Comparison of ENCODE assay signal across 16 cellular contexts in genomic region chr18:26424428-26425147, GRCh38.
DNase-seq lines count a peak whose midpoint lies in the region; ATAC-seq and TF ChIP-seq lines count a peak whose summit lies in the region.
"Had no signal": no experiment of that assay in that cellular context is flagged by ENCODE, and none has a peak within 500 bp of the region (broad histone marks: within the 10 kb centered on the region; RNA-seq: fewer than 3 reads in every experiment).

No MANE protein-coding gene starts in this region.

- H3K4me3 ChIP-seq in mammary epithelial cell (replicated peaks in 1 of 3; ENCODE audit: insufficient read depth in 1 of 3, low read depth in 2 of 3, low read length in 3 of 3) = no peak overlapping the region
- no peak overlapping the region for H3K4me3 ChIP-seq in sigmoid colon
- H3K4me3 ChIP-seq: BLaER1, PC-9 had no signal

- no peaks in the 10 kb centered on the region for H3K27me3 Mint-ChIP-seq in MCF 10A (ENCODE audit: insufficient read depth, unreplicated experiment)
- H3K27me3 Mint-ChIP-seq: CD8-positive, alpha-beta memory T cell had no signal

- no peak for TF ChIP-seq CTCF in mammary epithelial cell (conservative IDR thresholded peaks at IDR 0.05 in 1 of 2, IDR thresholded peaks at IDR 0.05 in 1 of 2; ENCODE audit: extremely low read depth in 1 of 2, insufficient read depth in 1 of 2, low read depth in 1 of 2, low read length in 2 of 2)
- no peak for TF ChIP-seq CTCF in MCF 10A (IDR thresholded peaks at IDR 0.05; ENCODE audit: unreplicated experiment)
- TF ChIP-seq CTCF in sigmoid colon (IDR thresholded peaks at IDR 0.05) = no peak

- intact Hi-C loops in mammary epithelial cell (cut with micrococcal nuclease) (no loop called here), MCF 10A (cut with micrococcal nuclease) (no loop called here), sigmoid colon (cut with DNase I) (no loop called here)

- H2AFZ ChIP-seq in mammary epithelial cell (ENCODE audit: low read depth, low read length) = peak overlapping the region; percentile 65
- H2AFZ ChIP-seq: PC-9 had no signal

- H3K4me3 Mint-ChIP-seq in MCF 10A (ENCODE audit: unreplicated experiment) = no peak overlapping the region

- H3K79me2 ChIP-seq in mammary epithelial cell (ENCODE audit: insufficient read depth, low read length) = no peaks in the 10 kb centered on the region

- peaks cover 6% of the 10 kb centered on the region for H3K36me3 Mint-ChIP-seq in MCF 10A (ENCODE audit: insufficient read depth, unreplicated experiment)

- no peak for TF ChIP-seq EP300 in sigmoid colon (IDR thresholded peaks at IDR 0.05)

- H3K9me3 Mint-ChIP-seq in MCF 10A (ENCODE audit: unreplicated experiment) = no peaks in the 10 kb centered on the region
- H3K9me3 Mint-ChIP-seq: CD8-positive, alpha-beta memory T cell had no signal

- CTCF ChIA-PET in mammary epithelial cell (lab: Charles Lee; ENCODE audit: low non-redundant PET) (no interaction called here), MCF 10A (lab: Yijun Ruan, JAX) (interaction anchor here (1.3 kb wide), 1 partner anchor 33 kb away, joined by 3 read pairs; no protein-coding TSS in a partner anchor)

- POLR2A ChIA-PET in MCF 10A (lab: Yijun Ruan, JAX) = interaction anchor here (0.5 to 1.0 kb wide), 3 partner anchors 11 to 153 kb away, joined by 3 to 4 read pairs (median 3); no protein-coding TSS in a partner anchor

- 42% methylated on average over 2 of the region's 4 CpGs for WGBS in mammary epithelial cell (ENCODE audit: low coverage, missing lambda C conversion rate)
- 75 to 79% methylated on average over 4 of the region's 4 CpGs for WGBS in sigmoid colon, 2 donors

- in situ Hi-C loops in mammary epithelial cell (cut with MboI; ENCODE audit: low sequenced_read_pairs in 2 of 2) = no loop called here

- no peaks in the 10 kb centered on the region for H3K27me3 ChIP-seq in mammary epithelial cell (ENCODE audit: insufficient read depth, low read length)
- no peaks in the 10 kb centered on the region for H3K27me3 ChIP-seq in sigmoid colon
- H3K27me3 ChIP-seq: BLaER1 had no signal

- no peak overlapping the region for H3K27ac Mint-ChIP-seq in MCF 10A (ENCODE audit: low read depth, unreplicated experiment)
- H3K27ac Mint-ChIP-seq: CD8-positive, alpha-beta memory T cell had no signal

- no peak for TF ChIP-seq POLR2A in sigmoid colon (IDR thresholded peaks at IDR 0.05)

- H3K9me3 ChIP-seq in mammary epithelial cell (replicated peaks; ENCODE audit: insufficient read depth, low read length) (no peaks in the 10 kb centered on the region), sigmoid colon (no peaks in the 10 kb centered on the region)
- H3K9me3 ChIP-seq: BLaER1 had no signal

- H3K4me1 ChIP-seq in mammary epithelial cell (ENCODE audit: insufficient read depth, low read length) (peaks cover 15% of the 10 kb centered on the region), sigmoid colon (no peaks in the 10 kb centered on the region)

- ATAC-seq in GM21723 (IDR thresholded peaks at IDR 0.05; ENCODE audit: unreplicated experiment) (peak; percentile 29), HG03108 (IDR thresholded peaks at IDR 0.05; ENCODE audit: unreplicated experiment) (no peak)

- H3K27ac ChIP-seq in mammary epithelial cell (ENCODE audit: insufficient read depth, low read depth, low read length) (no peak overlapping the region), sigmoid colon (no peak overlapping the region)
- H3K27ac ChIP-seq: BLaER1, PC-9 had no signal

- H3K36me3 ChIP-seq in mammary epithelial cell (ENCODE audit: insufficient read depth, low read length) = no peaks in the 10 kb centered on the region
- H3K36me3 ChIP-seq in sigmoid colon = no peaks in the 10 kb centered on the region
- H3K36me3 ChIP-seq: BLaER1 had no signal

- peak overlapping the region; percentile 16 for H3K4me2 ChIP-seq in mammary epithelial cell (ENCODE audit: insufficient read depth, low read depth, low read length)
- H3K4me2 ChIP-seq: BLaER1, PC-9 had no signal

- peaks cover 12% of the 10 kb centered on the region for H3K4me1 Mint-ChIP-seq in MCF 10A (ENCODE audit: insufficient read depth, unreplicated experiment)

- BruUV-seq in mammary epithelial cell (replicated peaks; lab: Mats Ljungman, UMichigan) (no TSS peak), MCF 10A (replicated peaks; lab: Mats Ljungman, UMichigan) (no TSS peak)

- no peaks in the 10 kb centered on the region for H4K20me1 ChIP-seq in mammary epithelial cell (ENCODE audit: insufficient read depth, low read length)
- H4K20me1 ChIP-seq: BLaER1 had no signal

- dilution Hi-C loops in mammary epithelial cell (cut with HindIII; ENCODE audit: low sequenced_read_pairs) = no loop called here

- DNase-seq in mammary epithelial cell (no peak), MCF 10A (ENCODE audit: unreplicated experiment) (no peak), ecto neural progenitor cell (ENCODE audit: low spot score) (peak; percentile 9), sigmoid colon (peak; percentile 32), GOT3 (lab: John Stamatoyannopoulos, UW) (no peak)
- DNase-seq in activated CD4-positive, CD25-positive, alpha-beta regulatory T cell (lab: John Stamatoyannopoulos, UW) = no peak
- DNase-seq: 8988T; CD8-positive, alpha-beta memory T cell; HCEC 1CT; KBM-7; NCI-H1092; NCI-H446; PC-9 had no signal

- H3K9ac ChIP-seq in mammary epithelial cell (ENCODE audit: insufficient read depth, low read length) = no peak overlapping the region
- H3K9ac ChIP-seq: BLaER1 had no signal

Comparison
In these comparisons a context has a peak if more than half of its experiments do, and no peak if none do; other contexts are left out.
1. DNase-seq: peak in ecto neural progenitor cell (single experiment) and sigmoid colon (single experiment); none in mammary epithelial cell (single experiment), MCF 10A (single experiment), GOT3 (single experiment) and activated CD4-positive, CD25-positive, alpha-beta regulatory T cell (0 of 4).